8 cellular contexts compared by ENCODE assay signal in the genomic region with DNA sequence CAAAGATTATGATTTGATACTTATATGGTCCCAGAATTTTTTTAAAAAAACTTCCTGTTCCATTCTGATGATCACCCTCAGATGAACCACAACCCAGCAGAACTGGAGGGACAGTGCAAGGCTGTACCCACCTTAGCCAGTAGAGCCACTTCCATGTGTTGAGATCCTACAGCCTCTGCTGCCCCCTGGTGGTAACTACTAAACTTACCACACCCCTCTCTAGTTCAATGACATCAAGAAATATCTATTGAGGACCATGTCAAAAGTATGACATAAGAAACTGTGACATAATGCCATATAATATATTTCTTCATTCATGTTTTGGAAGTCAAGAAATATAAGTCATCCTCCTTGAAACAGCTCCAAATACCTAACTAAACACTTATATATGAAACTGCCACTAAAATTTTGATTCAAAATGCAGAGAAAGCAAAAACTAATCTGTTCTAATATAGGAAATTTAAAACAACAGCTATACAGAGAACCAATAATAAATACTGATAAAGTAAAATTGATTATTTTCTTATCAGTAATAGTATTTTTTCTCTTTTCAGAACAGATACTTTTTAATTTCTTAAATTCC.
A peak's percentile ranks its signal among the peaks of the same experiment; 100 is the strongest.
DNase-seq lines count a peak whose midpoint lies in the region; ATAC-seq and TF ChIP-seq lines count a peak whose summit lies in the region.

No MANE protein-coding gene starts in this region.

- H3K9me3 Mint-ChIP-seq in natural killer cell treated with Interleukin-12 subunit alpha and Interleukin-12 subunit beta and Interleukin-15 and Interleukin-18, amount 100 ng/mL, for 72 hours, result no peaks in the 10 kb centered on the region

- H3K27ac ChIP-seq in esophagus squamous epithelium, result no peak overlapping the region

- peaks cover 14 to 15% of the 10 kb centered on the region in 2 donors for H3K27me3 Mint-ChIP-seq in natural killer cell treated with Interleukin-12 subunit alpha and Interleukin-12 subunit beta and Interleukin-15 and Interleukin-18, amount 100 ng/mL, for 72 hours

- H3K27me3 ChIP-seq in esophagus squamous epithelium, result no peaks in the 10 kb centered on the region

- H3K4me3 Mint-ChIP-seq in natural killer cell treated with Interleukin-12 subunit alpha and Interleukin-12 subunit beta and Interleukin-15 and Interleukin-18, amount 100 ng/mL, for 72 hours, result no peak overlapping the region

- no peaks in the 10 kb centered on the region for H3K36me3 ChIP-seq in esophagus squamous epithelium

- no peaks in the 10 kb centered on the region for H3K36me3 Mint-ChIP-seq in natural killer cell treated with Interleukin-12 subunit alpha and Interleukin-12 subunit beta and Interleukin-15 and Interleukin-18, amount 100 ng/mL, for 72 hours

- intact Hi-C loops in esophagus squamous epithelium (cut with DNase I), result loop anchor here (5.0 kb wide), 1 partner anchor 596 kb away; no protein-coding TSS in a partner anchor

- no peaks in the 10 kb centered on the region for H3K4me1 Mint-ChIP-seq in natural killer cell treated with Interleukin-12 subunit alpha and Interleukin-12 subunit beta and Interleukin-15 and Interleukin-18, amount 100 ng/mL, for 72 hours (ENCODE audit: low read depth in 2 of 2)

- no peak overlapping the region for H3K4me3 ChIP-seq in esophagus squamous epithelium

- no peaks in the 10 kb centered on the region for H3K9me3 ChIP-seq in esophagus squamous epithelium

- peaks cover 0 to 4% (median 0%) of the 10 kb centered on the region in 3 donors for H3K4me1 ChIP-seq in esophagus squamous epithelium

- TF ChIP-seq CTCF in esophagus squamous epithelium (IDR thresholded peaks at IDR 0.05), result peak; percentile 36 to 90 (median 82)

- no peak for TF ChIP-seq POLR2A in esophagus squamous epithelium (IDR thresholded peaks at IDR 0.05)

- DNase-seq in DMS53 treated with DMSO at 0.1 percent for 48 hours (lab: John Stamatoyannopoulos, UW; ENCODE audit: unreplicated experiment), result peak; percentile 29
- peak; percentile 93 for DNase-seq in HT-29 (ENCODE audit: low spot score)
- peak; percentile 92 for DNase-seq in OCI-M1 (lab: John Stamatoyannopoulos, UW)
- DNase-seq in activated T-cell treated with anti-CD3 and anti-CD28 coated beads for 24 hours (ENCODE audit: low read depth), result peak; percentile 59
- DNase-seq in esophagus squamous epithelium (lab: John Stamatoyannopoulos, UW), result no peak
- peak; percentile 64 for DNase-seq in natural killer cell treated with Interleukin-12 subunit alpha and Interleukin-12 subunit beta and Interleukin-15 and Interleukin-18, amount 100 ng/mL, for 72 hours (ENCODE audit: low spot score)
- DNase-seq in stimulated activated naive CD4-positive, alpha-beta T cell treated with Interleukin-2 at 50 U/mL for 16 hours (lab: John Stamatoyannopoulos, UW), result peak; percentile 39

- H3K27ac Mint-ChIP-seq in natural killer cell treated with Interleukin-12 subunit alpha and Interleukin-12 subunit beta and Interleukin-15 and Interleukin-18, amount 100 ng/mL, for 72 hours, result no peak overlapping the region

- peak; percentile 98 for ATAC-seq in GM21515 (IDR thresholded peaks at IDR 0.05; ENCODE audit: unreplicated experiment)
- ATAC-seq in natural killer cell treated with Interleukin-12 subunit alpha and Interleukin-12 subunit beta and Interleukin-15 and Interleukin-18, amount 100 ng/mL, for 72 hours, result peak; percentile 81 to 82
